1 cellular context compared by ENCODE assay signal in genomic region chr18:45652703-45653490, GRCh38.
TF ChIP-seq lines count a peak whose summit lies in the region.

No MANE protein-coding gene starts in this region.

TF ChIP-seq in WTC11, 78 proteins besides CTCF, POLR2A, EP300 and RAD21 (continued from another document):
- no peak for TF ChIP-seq ZMAT4 (CRISPR knock-in tag; IDR thresholded peaks at IDR 0.05)
